Comparison of ENCODE assay signal across 11 cellular contexts in the genomic region with DNA sequence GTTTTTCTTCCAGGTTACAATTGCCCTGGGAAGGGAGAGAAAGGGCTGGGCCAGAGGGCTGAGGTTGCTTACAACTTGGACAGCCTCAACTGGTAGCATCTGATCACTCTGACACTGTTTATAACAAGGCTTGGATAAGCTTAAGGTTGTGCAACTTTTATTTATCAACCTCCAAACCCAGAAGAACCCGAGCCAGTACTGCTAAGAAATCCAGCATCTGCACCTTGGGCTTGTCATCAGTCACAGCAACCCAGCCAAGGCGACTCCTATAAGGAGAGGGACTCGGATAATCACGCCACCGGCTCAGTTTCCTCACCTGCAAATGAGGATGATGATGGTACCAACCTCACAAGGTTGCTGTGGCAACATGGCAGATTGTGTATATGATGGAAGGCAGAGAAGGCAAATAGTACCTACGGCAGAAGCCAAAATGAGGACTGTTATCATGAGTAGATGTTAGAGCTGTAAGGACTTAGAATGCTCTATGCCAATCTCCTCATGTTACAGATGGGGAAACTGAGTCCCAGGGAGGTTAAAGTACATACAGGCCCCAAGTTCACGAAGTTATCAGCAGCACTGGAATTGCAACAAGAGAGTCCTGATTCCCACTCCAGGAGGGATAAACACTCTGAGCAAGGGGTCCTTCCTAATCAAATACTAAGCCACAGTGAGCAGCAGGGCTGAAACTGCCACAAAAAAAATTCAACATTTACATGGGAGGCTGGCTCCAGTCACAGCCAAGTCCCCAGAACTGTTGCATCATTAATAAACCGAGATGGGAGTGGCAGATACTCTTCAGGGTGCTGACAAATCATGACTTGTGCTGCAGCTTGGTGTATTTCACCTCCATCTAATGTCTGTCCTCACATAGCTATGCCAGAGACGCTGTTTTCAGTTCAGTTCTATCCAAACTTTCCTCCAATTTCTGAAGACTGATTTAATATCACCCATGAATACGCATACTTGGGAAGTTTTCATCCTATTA. TPM values are rescaled to one million over a fixed set of nuclear protein-coding genes. Genes with fewer than 3 reads are reported as not detected.
A peak's percentile ranks its signal among the peaks of the same experiment; 100 is the strongest.
DNase-seq lines count a peak whose midpoint lies in the region; ATAC-seq and TF ChIP-seq lines count a peak whose summit lies in the region.
"Had no signal": no experiment of that assay in that cellular context is flagged by ENCODE, and none has a peak within 500 bp of the region (broad histone marks: within the 10 kb centered on the region; RNA-seq: fewer than 3 reads in every experiment).

No MANE protein-coding gene starts in this region.

- H3K36me3 ChIP-seq in SK-N-SH (replicated peaks in 1 of 2; ENCODE audit: control insufficient read depth in 1 of 2, insufficient read depth in 2 of 2, low read length in 1 of 2): peaks cover 0 to 2% of the 10 kb centered on the region in 2 experiments
- no peaks in the 10 kb centered on the region for H3K36me3 ChIP-seq in vagina
- no peaks in the 10 kb centered on the region for H3K36me3 ChIP-seq in MG63

- POLR2A ChIA-PET in SK-N-SH (lab: Yijun Ruan, JAX): no interaction called here

- H3K9me3 Mint-ChIP-seq in mesothelial cell of epicardium: no peaks in the 10 kb centered on the region
- H3K9me3 Mint-ChIP-seq: dendritic cell treated with granulocyte-macrophage colony-stimulating factor and Interleukin-4, amounts not matched to agents 40 ng/mL and 50 ng/mL, for 4 days had no signal

- no peak for TF ChIP-seq POLR2A in vagina (IDR thresholded peaks at IDR 0.05)

- peaks cover 66% of the 10 kb centered on the region for H3K4me1 Mint-ChIP-seq in mesothelial cell of epicardium

- no peak overlapping the region for H3K4me3 Mint-ChIP-seq in mesothelial cell of epicardium
- H3K4me3 Mint-ChIP-seq: dendritic cell treated with granulocyte-macrophage colony-stimulating factor and Interleukin-4, amounts not matched to agents 40 ng/mL and 50 ng/mL, for 4 days had no signal

- no peak for TF ChIP-seq EP300 in SK-N-SH (IDR thresholded peaks at IDR 0.05; ENCODE audit: borderline replicate concordance in 1 of 2, low read depth in 1 of 2, low read length in 1 of 2)

- H3K4me2 ChIP-seq in SK-N-SH: peak overlapping the region; percentile 9; the same call in 1 of the 2 replicates

- DNase-seq in SK-N-SH: no peak
- DNase-seq in dorsolateral prefrontal cortex: no peak
- no peak for DNase-seq in mesothelial cell of epicardium (ENCODE audit: low spot score in 2 of 2, unreplicated experiment in 2 of 2)
- no peak for DNase-seq in vagina (ENCODE audit: extremely low spot score in 2 of 2)
- DNase-seq in activated CD8-positive, alpha-beta memory T cell treated with anti-CD3 and anti-CD28 coated beads, Interleukin-2, amount 50 U/mL, for 48 hours: no peak
- DNase-seq in GM19240 (ENCODE audit: insufficient read length, low spot score): no peak
- no peak for DNase-seq in MG63
- DNase-seq: activated T-cell treated with anti-CD3 and anti-CD28 coated beads, Interleukin-2, amount 50 U/mL, for 48 hours; NCI-H510A had no signal

- H3K27ac ChIP-seq in SK-N-SH (ENCODE audit: low read depth in 2 of 2, low read length in 1 of 2) (peak overlapping the region in 1 of 2 experiments; percentile 45; a peak in 2 of 4 replicates), dorsolateral prefrontal cortex (peak overlapping the region; percentile 44 to 93 (median 84)), vagina (peak overlapping the region; percentile 82)

- intact Hi-C loops in dorsolateral prefrontal cortex (cut with DNase I): loop anchor here in 1 of 2 donors (2.0 kb wide), 1 partner anchor 28 kb away; no protein-coding TSS in a partner anchor
- intact Hi-C loops in vagina (cut with DNase I): no loop called here

- H3K4me1 ChIP-seq in SK-N-SH (ENCODE audit: control insufficient read depth in 1 of 2, insufficient read depth in 2 of 2, low read depth in 1 of 2, low read length in 1 of 2) (peaks cover 4 to 34% of the 10 kb centered on the region in 2 experiments; a peak in 3 of 4 replicates), vagina (peaks cover 97% of the 10 kb centered on the region)

- WGBS in SK-N-SH (ENCODE audit: low lambda C conversion rate): 78% methylated on average over 10 of the region's 10 CpGs

- peaks cover 7% of the 10 kb centered on the region for H3F3A ChIP-seq in SK-N-SH (replicated peaks; ENCODE audit: insufficient read depth)

- no peak for TF ChIP-seq RAD21 in SK-N-SH (IDR thresholded peaks at IDR 0.05; ENCODE audit: low read length)

- H3K27me3 Mint-ChIP-seq in mesothelial cell of epicardium (ENCODE audit: low read depth): no peaks in the 10 kb centered on the region

- no peaks in the 10 kb centered on the region for H3K27me3 ChIP-seq in SK-N-SH (ENCODE audit: insufficient read depth)
- no peaks in the 10 kb centered on the region for H3K27me3 ChIP-seq in dorsolateral prefrontal cortex
- no peaks in the 10 kb centered on the region for H3K27me3 ChIP-seq in vagina
- H3K27me3 ChIP-seq in MG63: no peaks in the 10 kb centered on the region

- H3K9me3 ChIP-seq in SK-N-SH (no peaks in the 10 kb centered on the region), vagina (no peaks in the 10 kb centered on the region), MG63 (no peaks in the 10 kb centered on the region)

- H3K79me2 ChIP-seq in SK-N-SH (ENCODE audit: insufficient read depth): peaks cover 100% of the 10 kb centered on the region

- no peak for ATAC-seq in SK-N-SH treated with all-trans-retinoic acid at 6 μM for 48 hours

- H3K36me3 Mint-ChIP-seq in mesothelial cell of epicardium: no peaks in the 10 kb centered on the region

- CTCF ChIA-PET in SK-N-SH (lab: Yijun Ruan, JAX): interaction anchor here (1.5 to 5.4 kb wide), 2 partner anchors 22 to 694 kb away, joined by 4 to 33 read pairs; no protein-coding TSS in a partner anchor

- H2AFZ ChIP-seq in SK-N-SH (ENCODE audit: low read depth): no peak overlapping the region

- no peak for TF ChIP-seq CTCF in SK-N-SH (IDR thresholded peaks at IDR 0.05)
- no peak for TF ChIP-seq CTCF in dorsolateral prefrontal cortex (IDR thresholded peaks at IDR 0.05 in 54 of 56, conservative IDR thresholded peaks at IDR 0.05 in 2 of 56; ENCODE audit: low read depth in 1 of 56, partially characterized antibody in 56 of 56)
- no peak for TF ChIP-seq CTCF in mesothelial cell of epicardium (IDR thresholded peaks at IDR 0.05; ENCODE audit: unreplicated experiment)
- TF ChIP-seq CTCF in vagina (IDR thresholded peaks at IDR 0.05): no peak

- no peaks in the 10 kb centered on the region for H3K9me2 ChIP-seq in SK-N-SH

- no peak overlapping the region; the same call in 1 of the 2 replicates for H3K9ac ChIP-seq in SK-N-SH

- H3K27ac Mint-ChIP-seq in mesothelial cell of epicardium: peak overlapping the region; percentile 66

- H4K20me1 ChIP-seq in SK-N-SH (ENCODE audit: insufficient read depth): peaks cover 99% of the 10 kb centered on the region

- H3K4me3 ChIP-seq in SK-N-SH (ENCODE audit: low read depth in 2 of 2, low read length in 1 of 2) (no peak overlapping the region), dorsolateral prefrontal cortex (peak overlapping the region in 11 of 59 donors; percentile 1 to 22 (median 7)), vagina (no peak overlapping the region), MG63 (no peak overlapping the region)

TF ChIP-seq in SK-N-SH, 30 proteins besides CTCF, POLR2A, EP300 and RAD21 (continues in another document):
- no peak for TF ChIP-seq NFIC (IDR thresholded peaks at IDR 0.05; ENCODE audit: borderline replicate concordance)
- no peak for TF ChIP-seq JUND (IDR thresholded peaks at IDR 0.05)
- TF ChIP-seq, protein P1, sequence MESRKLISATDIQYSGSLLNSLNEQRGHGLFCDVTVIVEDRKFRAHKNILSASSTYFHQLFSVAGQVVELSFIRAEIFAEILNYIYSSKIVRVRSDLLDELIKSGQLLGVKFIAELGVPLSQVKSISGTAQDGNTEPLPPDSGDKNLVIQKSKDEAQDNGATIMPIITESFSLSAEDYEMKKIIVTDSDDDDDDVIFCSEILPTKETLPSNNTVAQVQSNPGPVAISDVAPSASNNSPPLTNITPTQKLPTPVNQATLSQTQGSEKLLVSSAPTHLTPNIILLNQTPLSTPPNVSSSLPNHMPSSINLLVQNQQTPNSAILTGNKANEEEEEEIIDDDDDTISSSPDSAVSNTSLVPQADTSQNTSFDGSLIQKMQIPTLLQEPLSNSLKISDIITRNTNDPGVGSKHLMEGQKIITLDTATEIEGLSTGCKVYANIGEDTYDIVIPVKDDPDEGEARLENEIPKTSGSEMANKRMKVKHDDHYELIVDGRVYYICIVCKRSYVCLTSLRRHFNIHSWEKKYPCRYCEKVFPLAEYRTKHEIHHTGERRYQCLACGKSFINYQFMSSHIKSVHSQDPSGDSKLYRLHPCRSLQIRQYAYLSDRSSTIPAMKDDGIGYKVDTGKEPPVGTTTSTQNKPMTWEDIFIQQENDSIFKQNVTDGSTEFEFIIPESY (IDR thresholded peaks at IDR 0.05; ENCODE audit: borderline replicate concordance, low read depth): no peak
- no peak for TF ChIP-seq NRF1 (IDR thresholded peaks at IDR 0.05; ENCODE audit: low read depth, low read length)

TF ChIP-seq in SK-N-SH treated with all-trans-retinoic acid at 6 μM for 48 hours, 23 proteins besides CTCF, POLR2A, EP300 and RAD21:
- TF ChIP-seq TCF4 (CRISPR knock-in tag; IDR thresholded peaks at IDR 0.05; ENCODE audit: borderline replicate concordance): no peak
- TF ChIP-seq GLIS3 (CRISPR knock-in tag; IDR thresholded peaks at IDR 0.05): no peak
- no peak for TF ChIP-seq ZNF565 (CRISPR knock-in tag; conservative IDR thresholded peaks at IDR 0.05; ENCODE audit: low read depth)
- TF ChIP-seq, protein P2, sequence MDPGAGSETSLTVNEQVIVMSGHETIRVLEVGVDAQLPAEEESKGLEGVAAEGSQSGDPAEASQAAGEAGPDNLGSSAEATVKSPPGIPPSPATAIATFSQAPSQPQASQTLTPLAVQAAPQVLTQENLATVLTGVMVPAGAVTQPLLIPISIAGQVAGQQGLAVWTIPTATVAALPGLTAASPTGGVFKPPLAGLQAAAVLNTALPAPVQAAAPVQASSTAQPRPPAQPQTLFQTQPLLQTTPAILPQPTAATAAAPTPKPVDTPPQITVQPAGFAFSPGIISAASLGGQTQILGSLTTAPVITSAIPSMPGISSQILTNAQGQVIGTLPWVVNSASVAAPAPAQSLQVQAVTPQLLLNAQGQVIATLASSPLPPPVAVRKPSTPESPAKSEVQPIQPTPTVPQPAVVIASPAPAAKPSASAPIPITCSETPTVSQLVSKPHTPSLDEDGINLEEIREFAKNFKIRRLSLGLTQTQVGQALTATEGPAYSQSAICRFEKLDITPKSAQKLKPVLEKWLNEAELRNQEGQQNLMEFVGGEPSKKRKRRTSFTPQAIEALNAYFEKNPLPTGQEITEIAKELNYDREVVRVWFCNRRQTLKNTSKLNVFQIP (CRISPR knock-in tag; IDR thresholded peaks at IDR 0.05; ENCODE audit: borderline replicate concordance, low read depth): no peak
- TF ChIP-seq CSDC2 (CRISPR knock-in tag; IDR thresholded peaks at IDR 0.05): no peak
- no peak for TF ChIP-seq ZNF70 (CRISPR knock-in tag; IDR thresholded peaks at IDR 0.05)

RNA-seq across cellular contexts. Expression of a gene that starts 24.4 kb away (rescaled TPM):
- 8.1 and 11.3 TPM in 2 replicates for polyA plus RNA-seq in SK-N-SH (2012; rRNA removed)
- 9.5 and 10.7 TPM in 2 replicates for polyA plus RNA-seq in SK-N-SH (2012; cell fraction: cytosol; rRNA removed)
- polyA plus RNA-seq in SK-N-SH (2012; cell fraction: nucleus; rRNA removed): 12.0 and 18.7 TPM in 2 replicates
- total RNA-seq in dorsolateral prefrontal cortex: 100 to 1,000 TPM in 82 of 120 experiments, 10 to 100 TPM in 38; 44.5 to 165 (median 114) TPM
- total RNA-seq in mesothelial cell of epicardium: 23.4 to 27.0 TPM (median 25.1 TPM) in 3 replicates
- total RNA-seq in vagina: 22.8 TPM
- 1.9 and 4.9 TPM in 2 replicates for total RNA-seq in MG63 (2014; rRNA removed; shearing (Covaris generic); ENCODE audit: low replicate concordance)
